In the genomic region with DNA sequence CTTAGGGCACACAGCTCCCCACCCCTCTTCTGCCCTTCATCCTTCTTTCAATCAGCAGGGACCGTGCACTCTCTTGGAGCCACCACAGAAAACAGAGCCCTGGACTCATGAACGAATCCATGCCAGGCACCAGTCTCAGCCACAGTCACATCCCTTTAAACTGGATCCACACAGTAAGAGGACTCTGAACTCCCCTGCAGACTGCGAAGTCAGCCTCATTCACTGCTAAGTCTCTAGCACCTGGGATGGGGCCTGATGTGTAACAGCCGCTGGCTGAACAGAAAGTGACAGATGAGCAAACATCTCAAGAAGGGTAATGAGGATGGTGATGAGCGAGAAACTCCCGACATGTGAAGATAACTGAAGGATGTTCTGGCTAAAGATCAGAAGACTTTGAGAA, we compare ENCODE assay signal across 20 cellular contexts. TPM values are rescaled to one million over a fixed set of nuclear protein-coding genes. Genes with fewer than 3 reads are reported as not detected.
DNase-seq lines count a peak whose midpoint lies in the region; ATAC-seq and TF ChIP-seq lines count a peak whose summit lies in the region.
"Had no signal": no experiment of that assay in that cellular context is flagged by ENCODE, and none has a peak within 500 bp of the region (broad histone marks: within the 10 kb centered on the region; RNA-seq: fewer than 3 reads in every experiment).

No MANE protein-coding gene starts in this region.

- peaks cover 18% of the 10 kb centered on the region for H3K36me3 Mint-ChIP-seq in activated CD4-positive, alpha-beta T cell treated with anti-CD3 and anti-CD28 coated beads, Interleukin-2, amount 10 ng/mL, durations not matched to agents 24 days and 14 days (ENCODE audit: low read depth)
- peaks cover 12% of the 10 kb centered on the region for H3K36me3 Mint-ChIP-seq in stimulated activated effector memory CD8-positive, alpha-beta T cell treated with anti-CD3 and anti-CD28 coated beads, Interleukin-12 subunit alpha, Interleukin-12 subunit beta, amount 100 ng/mL, for 72 hours

- no peaks in the 10 kb centered on the region for H3K27me3 ChIP-seq in transverse colon
- H3K27me3 ChIP-seq: heart left ventricle, tibial nerve had no signal

- no peak overlapping the region for H3K4me3 ChIP-seq in transverse colon
- H3K4me3 ChIP-seq: heart left ventricle, tibial nerve had no signal

- in situ Hi-C loops in transverse colon (cut with MboI; ENCODE audit: low pct_ligation_motif_present in 1 of 4, low pct_unique_long_range_greater_than_20kb in 1 of 4, low sequenced_read_pairs in 3 of 4), result no loop called here

- intact Hi-C loops in activated CD4-positive, alpha-beta T cell treated with anti-CD3 and anti-CD28 coated beads, Interleukin-2, amount 10 ng/mL, durations not matched to agents 24 days and 14 days (cut with micrococcal nuclease), result no loop called here
- intact Hi-C loops in transverse colon (cut with DNase I; ENCODE audit: low total_unique reads), result no loop called here

- peak overlapping the region; percentile 21 for H3K27ac Mint-ChIP-seq in activated CD4-positive, alpha-beta T cell treated with anti-CD3 and anti-CD28 coated beads, Interleukin-2, amount 10 ng/mL, durations not matched to agents 24 days and 14 days
- H3K27ac Mint-ChIP-seq in stimulated activated effector memory CD8-positive, alpha-beta T cell treated with anti-CD3 and anti-CD28 coated beads, Interleukin-12 subunit alpha, Interleukin-12 subunit beta, amount 100 ng/mL, for 72 hours, result peak overlapping the region; percentile 8
- H3K27ac Mint-ChIP-seq: activated CD4-positive, alpha-beta T cell treated with anti-CD3 and anti-CD28 coated beads, Interleukin-2, amount 10 ng/mL, durations not matched to agents 7 days and 5 days; nephron progenitor cell had no signal

- ATAC-seq in HG03196 (IDR thresholded peaks at IDR 0.05; ENCODE audit: unreplicated experiment) (peak; percentile 36), GM19463 (IDR thresholded peaks at IDR 0.05; ENCODE audit: unreplicated experiment) (no peak)
- ATAC-seq in stimulated activated effector memory CD8-positive, alpha-beta T cell treated with anti-CD3 and anti-CD28 coated beads, Interleukin-12 subunit alpha, Interleukin-12 subunit beta, amount 100 ng/mL, for 72 hours, result no peak

- TF ChIP-seq EP300 in transverse colon (IDR thresholded peaks at IDR 0.05; ENCODE audit: low read depth), result no peak

- no peaks in the 10 kb centered on the region for H3K9me3 Mint-ChIP-seq in activated CD4-positive, alpha-beta T cell treated with anti-CD3 and anti-CD28 coated beads, Interleukin-2, amount 10 ng/mL, durations not matched to agents 24 days and 14 days
- H3K9me3 Mint-ChIP-seq in stimulated activated effector memory CD8-positive, alpha-beta T cell treated with anti-CD3 and anti-CD28 coated beads, Interleukin-12 subunit alpha, Interleukin-12 subunit beta, amount 100 ng/mL, for 72 hours, result no peaks in the 10 kb centered on the region
- H3K9me3 Mint-ChIP-seq: activated CD4-positive, alpha-beta T cell treated with anti-CD3 and anti-CD28 coated beads, Interleukin-2, amount 10 ng/mL, durations not matched to agents 7 days and 5 days; CD4-positive, CD25-positive, alpha-beta regulatory T cell; nephron progenitor cell had no signal

- no peaks in the 10 kb centered on the region for H3K27me3 Mint-ChIP-seq in activated CD4-positive, alpha-beta T cell treated with anti-CD3 and anti-CD28 coated beads, Interleukin-2, amount 10 ng/mL, durations not matched to agents 24 days and 14 days
- H3K27me3 Mint-ChIP-seq: activated CD4-positive, alpha-beta T cell treated with anti-CD3 and anti-CD28 coated beads, Interleukin-2, amount 10 ng/mL, durations not matched to agents 7 days and 5 days; CD4-positive, CD25-positive, alpha-beta regulatory T cell had no signal

- H3K4me1 Mint-ChIP-seq in activated CD4-positive, alpha-beta T cell treated with anti-CD3 and anti-CD28 coated beads, Interleukin-2, amount 10 ng/mL, durations not matched to agents 24 days and 14 days, result peaks cover 18% of the 10 kb centered on the region
- peaks cover 19% of the 10 kb centered on the region for H3K4me1 Mint-ChIP-seq in stimulated activated effector memory CD8-positive, alpha-beta T cell treated with anti-CD3 and anti-CD28 coated beads, Interleukin-12 subunit alpha, Interleukin-12 subunit beta, amount 100 ng/mL, for 72 hours
- H3K4me1 Mint-ChIP-seq: nephron progenitor cell had no signal

- TF ChIP-seq CTCF in transverse colon (IDR thresholded peaks at IDR 0.05), result no peak

- TF ChIP-seq POLR2A in transverse colon (IDR thresholded peaks at IDR 0.05), result no peak

- 56 to 64% methylated on average over 6 of the region's 6 CpGs for WGBS in transverse colon (ENCODE audit: low coverage in 1 of 2), 2 donors

- no peaks in the 10 kb centered on the region for H3K9me3 ChIP-seq in transverse colon
- H3K9me3 ChIP-seq: heart left ventricle, tibial nerve had no signal

- no peak overlapping the region for H3K4me3 Mint-ChIP-seq in activated CD4-positive, alpha-beta T cell treated with anti-CD3 and anti-CD28 coated beads, Interleukin-2, amount 10 ng/mL, durations not matched to agents 24 days and 14 days
- H3K4me3 Mint-ChIP-seq in stimulated activated effector memory CD8-positive, alpha-beta T cell treated with anti-CD3 and anti-CD28 coated beads, Interleukin-12 subunit alpha, Interleukin-12 subunit beta, amount 100 ng/mL, for 72 hours, result no peak overlapping the region
- H3K4me3 Mint-ChIP-seq: activated CD4-positive, alpha-beta T cell treated with anti-CD3 and anti-CD28 coated beads, Interleukin-2, amount 10 ng/mL, durations not matched to agents 7 days and 5 days; nephron progenitor cell had no signal

- peaks cover 0 to 3% (median 0%) of the 10 kb centered on the region in 4 donors for H3K36me3 ChIP-seq in transverse colon

- no peaks in the 10 kb centered on the region for H3K4me1 ChIP-seq in transverse colon

- peak; percentile 56 for DNase-seq in activated CD4-positive, alpha-beta T cell treated with anti-CD3 and anti-CD28 coated beads, Interleukin-2, amount 10 ng/mL, durations not matched to agents 24 days and 14 days
- DNase-seq in activated CD4-positive, alpha-beta T cell treated with anti-CD3 and anti-CD28 coated beads for 48 hours, result no peak
- DNase-seq in kidney tubule cell (ENCODE audit: low spot score), result peak; percentile 0
- DNase-seq in stimulated activated effector memory CD8-positive, alpha-beta T cell treated with anti-CD3 and anti-CD28 coated beads, Interleukin-12 subunit alpha, Interleukin-12 subunit beta, amount 100 ng/mL, for 72 hours (ENCODE audit: low spot score in 2 of 2), result peak in 1 of 2 donors; percentile 53
- DNase-seq in transverse colon, result no peak
- DNase-seq in DMS114 treated with DMSO at 0.1 percent for 48 hours (lab: John Stamatoyannopoulos, UW; ENCODE audit: unreplicated experiment), result no peak
- DNase-seq: activated CD4-positive, alpha-beta T cell treated with anti-CD3 and anti-CD28 coated beads, Interleukin-2, amount 10 ng/mL, durations not matched to agents 7 days and 5 days; activated gamma-delta T cell treated with Interleukin-2 at 50 U/mL for 16 hours; CD4-positive, CD25-positive, alpha-beta regulatory T cell; DMS53; heart left ventricle; NCI-H146; NCI-H82; nephron progenitor cell had no signal

- H3K27ac ChIP-seq in transverse colon, result no peak overlapping the region

RNA-seq across cellular contexts. Expression of gene IQSEC3, which starts 45.8 kb away (rescaled TPM):
- 0.05 and 0.21 TPM in 2 replicates for total RNA-seq in activated CD4-positive, alpha-beta T cell treated with anti-CD3 and anti-CD28 coated beads, Interleukin-2, amount 10 ng/mL, durations not matched to agents 24 days and 14 days
- total RNA-seq in transverse colon, result 10 to 100 TPM in 1 of 4 donors, under 1 TPM in 2, not detected in 1; 0.16 to 35.4 (median 0.27) TPM
- total RNA-seq: activated CD4-positive, alpha-beta T cell treated with anti-CD3 and anti-CD28 coated beads, Interleukin-2, amount 10 ng/mL, durations not matched to agents 7 days and 5 days; chondrocyte; HT1080; LHCN-M2 had no signal

Comparison
In these comparisons a context has a peak if more than half of its experiments do, and no peak if none do; other contexts are left out.
1. DNase-seq: peak in activated CD4-positive, alpha-beta T cell treated with anti-CD3 and anti-CD28 coated beads, Interleukin-2, amount 10 ng/mL, durations not matched to agents 24 days and 14 days (single experiment) and kidney tubule cell (single experiment); none in activated CD4-positive, alpha-beta T cell treated with anti-CD3 and anti-CD28 coated beads for 48 hours (single experiment), transverse colon (single experiment) and DMS114 treated with DMSO at 0.1 percent for 48 hours (single experiment).